7 cellular contexts compared by ENCODE assay signal in genomic region chr10:17001961-17002749, GRCh38.
A peak's percentile ranks its signal among the peaks of the same experiment; 100 is the strongest.
DNase-seq lines count a peak whose midpoint lies in the region; ATAC-seq and TF ChIP-seq lines count a peak whose summit lies in the region.

No MANE protein-coding gene starts in this region.

- H3K36me3 Mint-ChIP-seq in activated naive CD8-positive, alpha-beta T cell treated with anti-CD3 and anti-CD28 coated beads, Interleukin-2, amount 50 U/mL, for 24 hours (ENCODE audit: low read depth): peaks cover 7% of the 10 kb centered on the region

- H3K27me3 ChIP-seq in upper lobe of left lung: no peaks in the 10 kb centered on the region

- peak overlapping the region; percentile 100 for H3K27ac Mint-ChIP-seq in activated naive CD8-positive, alpha-beta T cell treated with anti-CD3 and anti-CD28 coated beads, Interleukin-2, amount 50 U/mL, for 24 hours

- H3K4me3 ChIP-seq in upper lobe of left lung: no peak overlapping the region

- peaks cover 5% of the 10 kb centered on the region for H3K9me3 Mint-ChIP-seq in activated naive CD8-positive, alpha-beta T cell treated with anti-CD3 and anti-CD28 coated beads, Interleukin-2, amount 50 U/mL, for 24 hours

- H3K4me1 Mint-ChIP-seq in activated naive CD8-positive, alpha-beta T cell treated with anti-CD3 and anti-CD28 coated beads, Interleukin-2, amount 50 U/mL, for 24 hours: peaks cover 75% of the 10 kb centered on the region

- peaks cover 4% of the 10 kb centered on the region for H3K27me3 Mint-ChIP-seq in activated naive CD8-positive, alpha-beta T cell treated with anti-CD3 and anti-CD28 coated beads, Interleukin-2, amount 50 U/mL, for 24 hours

- DNase-seq in activated naive CD8-positive, alpha-beta T cell treated with anti-CD3 and anti-CD28 coated beads, Interleukin-2, amount 50 U/mL, for 24 hours: peak; percentile 28
- DNase-seq in left kidney (ENCODE audit: low read depth, low spot score) (peak; percentile 30), upper lobe of left lung (peak in 1 of 2 donors; percentile 38), SHP77 (lab: John Stamatoyannopoulos, UW) (no peak), NCI-H2171 treated with DMSO at 0.1 percent for 48 hours (lab: John Stamatoyannopoulos, UW) (no peak)

- no peak for TF ChIP-seq POLR2A in upper lobe of left lung (IDR thresholded peaks at IDR 0.05)

- no peak for TF ChIP-seq CTCF in upper lobe of left lung (IDR thresholded peaks at IDR 0.05)

- H3K27ac ChIP-seq in upper lobe of left lung: peak overlapping the region; percentile 55 to 75 (median 68)

- 40 to 50% methylated on average over 8 of the region's 8 CpGs for WGBS in upper lobe of left lung, 2 donors

- no peaks in the 10 kb centered on the region for H3K9me3 ChIP-seq in upper lobe of left lung

- peaks cover 15 to 29% (median 23%) of the 10 kb centered on the region in 4 donors for H3K4me1 ChIP-seq in upper lobe of left lung

- TF ChIP-seq EP300 in upper lobe of left lung (IDR thresholded peaks at IDR 0.05): peak in 1 of 4 donors; percentile 86

- ATAC-seq in GM19025 (IDR thresholded peaks at IDR 0.05; ENCODE audit: low read depth, unreplicated experiment) (peak; percentile 55), HG03159 (IDR thresholded peaks at IDR 0.05; ENCODE audit: unreplicated experiment) (peak; percentile 47), upper lobe of left lung (ENCODE audit: low FRiP score in 2 of 2) (peak; percentile 73 to 87)
- ATAC-seq in activated naive CD8-positive, alpha-beta T cell treated with anti-CD3 and anti-CD28 coated beads, Interleukin-2, amount 50 U/mL, for 24 hours: peak; percentile 84

- no peaks in the 10 kb centered on the region for H3K36me3 ChIP-seq in upper lobe of left lung

- H3K4me3 Mint-ChIP-seq in activated naive CD8-positive, alpha-beta T cell treated with anti-CD3 and anti-CD28 coated beads, Interleukin-2, amount 50 U/mL, for 24 hours: peak overlapping the region; percentile 71

Comparison
In these comparisons a context has a peak if more than half of its experiments do, and no peak if none do; other contexts are left out.
1. DNase-seq: peak in activated naive CD8-positive, alpha-beta T cell treated with anti-CD3 and anti-CD28 coated beads, Interleukin-2, amount 50 U/mL, for 24 hours (single experiment) and left kidney (single experiment); none in SHP77 (0 of 2) and NCI-H2171 treated with DMSO at 0.1 percent for 48 hours (single experiment).
2. Peak in every context shown above with its lines, with median percentiles within 50 percentile points of each other: ATAC-seq.